23 cellular contexts compared by ENCODE assay signal in the genomic region with DNA sequence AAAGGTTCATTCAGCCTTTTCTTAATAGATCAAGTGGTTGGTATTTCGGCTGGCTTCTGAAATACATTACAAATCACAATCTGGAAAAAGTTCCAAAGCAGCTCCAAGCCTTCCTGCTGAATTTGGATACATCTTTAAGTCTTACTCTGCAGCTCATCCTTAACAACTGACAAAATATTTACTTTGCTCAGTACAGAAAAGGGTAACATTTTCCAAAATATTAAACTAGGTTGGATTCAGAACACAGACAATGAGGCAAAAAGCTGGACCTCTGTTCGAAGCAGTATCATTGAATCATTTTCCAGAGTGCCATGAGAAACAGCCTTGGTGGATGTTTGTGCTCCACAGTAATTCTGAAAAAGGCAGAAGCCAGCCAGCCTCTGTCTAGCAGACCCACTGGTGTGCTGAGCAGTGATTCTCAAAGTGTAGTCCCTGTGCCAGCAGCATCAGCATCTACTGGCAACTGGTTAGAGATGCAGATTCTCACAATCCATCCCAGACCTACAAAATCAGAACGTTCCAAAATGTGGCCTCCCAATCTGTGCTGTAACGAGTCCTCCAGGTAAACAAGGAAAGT.
DNase-seq lines count a peak whose midpoint lies in the region; ATAC-seq and TF ChIP-seq lines count a peak whose summit lies in the region.
"Had no signal": no experiment of that assay in that cellular context is flagged by ENCODE, and none has a peak within 500 bp of the region (broad histone marks: within the 10 kb centered on the region; RNA-seq: fewer than 3 reads in every experiment).

No MANE protein-coding gene starts in this region.

- H3K36me3 ChIP-seq in psoas muscle (ENCODE audit: insufficient read depth in 1 of 2, low read depth in 1 of 2) (no peaks in the 10 kb centered on the region), aorta (ENCODE audit: control insufficient read depth in 1 of 2, insufficient read depth in 2 of 2, low read length in 1 of 2) (no peaks in the 10 kb centered on the region), uterus (no peaks in the 10 kb centered on the region)

- DNase-seq in Right ventricle myocardium superior = no peak
- no peak for DNase-seq in Right ventricle myocardium inferior (ENCODE audit: missing footprints)
- peak; percentile 12 for DNase-seq in inferior parietal cortex (ENCODE audit: extremely low spot score)
- DNase-seq in psoas muscle = no peak
- no peak for DNase-seq in aorta
- DNase-seq in uterus = no peak
- DNase-seq in iPS-NIHi11 (ENCODE audit: low spot score) = no peak
- DNase-seq in GM13977 (ENCODE audit: low spot score) = no peak
- DNase-seq: activated CD8-positive, alpha-beta T cell treated with anti-CD3 and anti-CD28 coated beads for 36 hours; activated gamma-delta T cell treated with Interleukin-2 at 50 U/mL for 16 hours; activated T-cell treated with anti-CD3 and anti-CD28 coated beads for 4 hours; CD4-positive, alpha-beta memory T cell; DMS153; HFFc6; hypothalamus; kidney; natural killer cell; NCI-H1930; NCI-H2227 treated with DMSO at 0.1 percent for 48 hours; OCI-M1; SHP77 had no signal

- no peak overlapping the region for H3K4me3 ChIP-seq in psoas muscle
- H3K4me3 ChIP-seq in aorta (ENCODE audit: low read length in 2 of 2) = no peak overlapping the region
- no peak overlapping the region for H3K4me3 ChIP-seq in uterus

- ATAC-seq in Right ventricle myocardium superior (ENCODE audit: poor library complexity) (peak; percentile 31), Right ventricle myocardium inferior (no peak), psoas muscle (peak in 1 of 4 donors; percentile 33), aorta (ENCODE audit: low FRiP score) (peak; percentile 44)
- ATAC-seq: activated CD4-positive, CD25-positive, alpha-beta regulatory T cell treated with anti-CD3 and anti-CD28 coated beads, Interleukin-2, amount 50 U/mL, for 24 hours; activated CD8-positive, alpha-beta T cell treated with anti-CD3 and anti-CD28 coated beads for 36 hours; natural killer cell had no signal

- WGBS in psoas muscle, 3 donors = 42 to 61% (median 45%) methylated on average over 4 of the region's 4 CpGs
- 53 to 58% methylated on average over 4 of the region's 4 CpGs for WGBS in aorta, 2 donors

- TF ChIP-seq POLR2A in uterus (IDR thresholded peaks at IDR 0.05) = no peak

- in situ Hi-C loops in GM13977 (cut with MboI; ENCODE audit: low pct_unique_long_range_greater_than_20kb, low sequenced_read_pairs, unreplicated experiment) = no loop called here

- H3K4me1 ChIP-seq in psoas muscle = peaks cover 25% of the 10 kb centered on the region
- peaks cover 0 to 3% of the 10 kb centered on the region in 2 donors for H3K4me1 ChIP-seq in aorta (ENCODE audit: control insufficient read depth in 1 of 2, insufficient read depth in 2 of 2, low read length in 2 of 2)
- H3K4me1 ChIP-seq in uterus = no peaks in the 10 kb centered on the region

- intact Hi-C loops in Right ventricle myocardium superior (cut with DNase I) (no loop called here), Right ventricle myocardium inferior (cut with DNase I) (loop anchor here (5.0 kb wide), 1 partner anchor 161 kb away; a partner anchor contains a TSS), psoas muscle (cut with DNase I) (loop anchor here in 1 of 2 donors (5.0 kb wide), 1 partner anchor 61 kb away; no protein-coding TSS in a partner anchor), aorta (cut with DNase I) (no loop called here), uterus (cut with DNase I; ENCODE audit: low total_unique reads) (no loop called here)

- H3K27me3 ChIP-seq in psoas muscle (ENCODE audit: insufficient read depth in 3 of 3, low read length in 2 of 3) = no peaks in the 10 kb centered on the region
- no peaks in the 10 kb centered on the region for H3K27me3 ChIP-seq in aorta (ENCODE audit: control insufficient read depth in 1 of 2, insufficient read depth in 2 of 2, low read length in 1 of 2)
- no peaks in the 10 kb centered on the region for H3K27me3 ChIP-seq in uterus

- TF ChIP-seq CTCF in psoas muscle (IDR thresholded peaks at IDR 0.05) (no peak), uterus (IDR thresholded peaks at IDR 0.05) (no peak), GM13977 (IDR thresholded peaks at IDR 0.05; ENCODE audit: extremely low read depth, insufficient read depth, missing control alignments) (no peak)

- H3K27ac ChIP-seq in psoas muscle = peak overlapping the region; percentile 7
- H3K27ac ChIP-seq in aorta (ENCODE audit: low read depth in 1 of 2, low read length in 2 of 2) = no peak overlapping the region
- H3K27ac ChIP-seq in uterus = no peak overlapping the region
- H3K27ac ChIP-seq: 22Rv1 had no signal

- H3K9me3 ChIP-seq in psoas muscle (no peaks in the 10 kb centered on the region), aorta (ENCODE audit: control insufficient read depth, low read length) (no peaks in the 10 kb centered on the region), uterus (no peaks in the 10 kb centered on the region)
